Comparison of ENCODE assay signal across 8 cellular contexts in the genomic region with DNA sequence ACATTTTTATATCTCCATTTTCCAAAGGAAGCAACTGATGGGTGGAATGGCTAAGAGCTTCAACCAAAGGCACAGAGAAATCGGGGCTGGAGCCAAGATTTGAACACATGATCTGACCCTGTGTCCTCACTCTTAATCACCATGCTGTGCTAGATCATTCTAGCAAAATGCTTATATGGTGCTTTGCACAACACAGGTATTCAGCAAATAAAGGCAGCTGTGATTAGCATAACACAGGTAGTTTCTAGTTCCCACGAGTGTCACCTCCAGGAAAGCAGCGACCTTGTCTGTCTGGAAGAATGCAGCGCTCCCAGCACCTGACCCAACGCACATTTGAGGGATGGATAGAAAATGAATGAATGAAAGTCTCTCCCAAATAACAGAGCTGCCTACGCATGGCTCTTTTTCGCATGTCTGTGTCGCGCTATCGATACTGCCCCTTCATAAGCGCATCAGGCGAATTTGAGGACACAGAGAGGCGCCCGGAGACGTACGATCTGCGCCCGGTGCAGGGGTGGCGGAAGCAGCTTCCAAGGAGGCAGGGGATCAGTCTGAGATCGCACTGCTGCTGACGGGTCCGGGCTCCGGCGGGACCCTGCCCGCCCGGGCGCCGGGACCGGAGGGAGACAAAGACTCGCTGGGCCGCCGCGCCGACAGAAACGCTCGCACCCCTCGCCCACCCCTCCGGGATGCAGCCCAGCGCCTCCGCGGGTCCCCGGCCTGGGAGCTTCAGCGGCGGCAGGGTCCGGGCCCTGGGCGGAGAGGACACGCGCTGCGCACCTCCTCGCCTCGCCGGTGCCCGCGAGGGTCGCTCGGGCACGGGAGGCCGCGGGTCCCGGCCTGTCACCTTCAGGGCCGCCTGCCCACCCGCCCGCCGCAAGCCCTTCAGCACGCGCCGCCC. TPM values are rescaled to one million over a fixed set of nuclear protein-coding genes. Genes with fewer than 3 reads are reported as not detected.
DNase-seq lines count a peak whose midpoint lies in the region; ATAC-seq lines count a peak whose summit lies in the region.

No MANE protein-coding gene starts in this region.

- H3K4me1 Mint-ChIP-seq in activated naive CD8-positive, alpha-beta T cell treated with anti-CD3 and anti-CD28 coated beads for 36 hours, result peaks cover 20% of the 10 kb centered on the region

- peaks cover 40% of the 10 kb centered on the region for H3K4me1 ChIP-seq in Karpas-422 (ENCODE audit: low read length)

- peak overlapping the region; percentile 94 for H3K4me2 ChIP-seq in Karpas-422 (ENCODE audit: low read depth, low read length, poor library complexity, severe bottlenecking)

- H3K9me2 ChIP-seq in Karpas-422 (replicated peaks; ENCODE audit: insufficient read depth, low read length), result no peaks in the 10 kb centered on the region

- H3K4me3 ChIP-seq in Karpas-422 (ENCODE audit: low read length) (peak overlapping the region; percentile 88), skeletal muscle cell (ENCODE audit: low read depth, low read length) (peak overlapping the region; percentile 78)

- peaks cover 54% of the 10 kb centered on the region for H3K79me2 ChIP-seq in Karpas-422 (ENCODE audit: low read length)

- peaks cover 3% of the 10 kb centered on the region for H3K9me3 Mint-ChIP-seq in activated naive CD8-positive, alpha-beta T cell treated with anti-CD3 and anti-CD28 coated beads for 36 hours

- H3K27ac Mint-ChIP-seq in activated naive CD8-positive, alpha-beta T cell treated with anti-CD3 and anti-CD28 coated beads for 36 hours, result peak overlapping the region; percentile 34

- no peaks in the 10 kb centered on the region for H3K27me3 Mint-ChIP-seq in activated naive CD8-positive, alpha-beta T cell treated with anti-CD3 and anti-CD28 coated beads for 36 hours

- peak; percentile 28 for ATAC-seq in GM21576 (IDR thresholded peaks at IDR 0.05; ENCODE audit: unreplicated experiment)

- H3K27ac ChIP-seq in Karpas-422 (ENCODE audit: low read length), result peak overlapping the region; percentile 76

- H3K36me3 ChIP-seq in Karpas-422 (ENCODE audit: insufficient read depth, low read length), result no peaks in the 10 kb centered on the region

- DNase-seq in GM04504 (ENCODE audit: low read depth), result peak; percentile 34
- peak; percentile 81 for DNase-seq in Karpas-422
- peak; percentile 44 for DNase-seq in activated naive CD8-positive, alpha-beta T cell treated with anti-CD3 and anti-CD28 coated beads for 36 hours
- DNase-seq in hepatic stellate cell (ENCODE audit: low spot score), result peak; percentile 71
- DNase-seq in skeletal muscle cell (ENCODE audit: low read depth), result peak; percentile 11
- DNase-seq in HPDE6-E6E7 (ENCODE audit: extremely low spot score), result no peak
- no peak for DNase-seq in occipital lobe (lab: John Stamatoyannopoulos, UW)

- H2AFZ ChIP-seq in Karpas-422 (ENCODE audit: low read length), result no peak overlapping the region

- peaks cover 15% of the 10 kb centered on the region for H4K20me1 ChIP-seq in Karpas-422 (ENCODE audit: insufficient read depth, low read depth, low read length)

- no peaks in the 10 kb centered on the region for H3K27me3 ChIP-seq in Karpas-422 (ENCODE audit: low read length)

- H3K9ac ChIP-seq in Karpas-422 (ENCODE audit: low read length), result peak overlapping the region; percentile 99

- H3K4me3 Mint-ChIP-seq in activated naive CD8-positive, alpha-beta T cell treated with anti-CD3 and anti-CD28 coated beads for 36 hours, result peak overlapping the region; percentile 87

- H3K36me3 Mint-ChIP-seq in activated naive CD8-positive, alpha-beta T cell treated with anti-CD3 and anti-CD28 coated beads for 36 hours, result no peaks in the 10 kb centered on the region

- H3K9me3 ChIP-seq in Karpas-422 (ENCODE audit: low read length), result no peaks in the 10 kb centered on the region

RNA-seq across cellular contexts. Expression of gene EPS15L1, which starts 0.6 kb away (rescaled TPM):
- 35.9 and 65.5 TPM in 2 replicates for total RNA-seq in Karpas-422 (2014; rRNA removed; shearing (Covaris generic); ENCODE audit: low replicate concordance)
- 10 to 100 TPM; 25.1 to 25.8 TPM for total RNA-seq in activated naive CD8-positive, alpha-beta T cell treated with anti-CD3 and anti-CD28 coated beads for 36 hours
- total RNA-seq in occipital lobe, result 11.4 TPM

RNA-seq across cellular contexts. Expression of gene CALR3, which starts 24.8 kb away (rescaled TPM):
- 0.71 TPM in 1 of 2 replicates, not detected in the other for total RNA-seq in Karpas-422 (2014; rRNA removed; shearing (Covaris generic); ENCODE audit: low replicate concordance)
- under 1 TPM in 1 of 2 experiments, not detected in 1; 0.16 TPM for total RNA-seq in activated naive CD8-positive, alpha-beta T cell treated with anti-CD3 and anti-CD28 coated beads for 36 hours
- total RNA-seq in occipital lobe, result not detected

RNA-seq across cellular contexts. Expression of gene C19orf44, which starts 25.0 kb away (rescaled TPM):
- 4.7 and 15.1 TPM in 2 replicates for total RNA-seq in Karpas-422 (2014; rRNA removed; shearing (Covaris generic); ENCODE audit: low replicate concordance)
- 1 to 10 TPM; 2.7 to 3.0 TPM for total RNA-seq in activated naive CD8-positive, alpha-beta T cell treated with anti-CD3 and anti-CD28 coated beads for 36 hours
- 2.8 TPM for total RNA-seq in occipital lobe

Comparison
In these comparisons a context has a peak if more than half of its experiments do, and no peak if none do; other contexts are left out.
1. DNase-seq: peak in GM04504 (single experiment), Karpas-422 (single experiment), activated naive CD8-positive, alpha-beta T cell treated with anti-CD3 and anti-CD28 coated beads for 36 hours (single experiment), hepatic stellate cell (single experiment) and skeletal muscle cell (single experiment); none in HPDE6-E6E7 (single experiment) and occipital lobe (single experiment).